Comparison of ENCODE assay signal across 1 cellular context in the genomic region with DNA sequence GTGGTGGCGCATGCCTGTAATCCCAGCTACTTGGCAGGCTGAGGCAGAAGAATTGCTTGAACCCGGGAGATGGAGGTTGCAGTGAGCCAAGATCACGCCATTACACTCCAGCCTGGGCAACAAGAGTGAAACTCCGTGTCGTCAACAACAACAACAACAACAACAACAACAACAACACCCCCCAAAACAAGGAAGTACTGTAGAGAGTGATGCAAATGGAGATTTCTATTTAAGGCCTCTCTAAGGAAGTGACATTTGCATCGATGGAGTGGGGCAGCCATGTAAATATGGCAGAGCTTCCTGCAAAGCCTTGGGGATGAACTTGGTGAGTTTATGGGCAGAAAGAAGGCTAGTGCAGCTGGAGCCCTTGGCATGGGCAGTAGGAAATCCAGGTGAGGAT. TPM values are rescaled to one million over a fixed set of nuclear protein-coding genes. Genes with fewer than 3 reads are reported as not detected.
"Had no signal": no experiment of that assay in that cellular context is flagged by ENCODE, and none has a peak within 500 bp of the region (broad histone marks: within the 10 kb centered on the region; RNA-seq: fewer than 3 reads in every experiment).

No MANE protein-coding gene starts in this region.

RNA-seq across cellular contexts. Expression of a gene that starts 12.8 kb away (rescaled TPM):
- total RNA-seq: K562 had no signal
- polyA plus RNA-seq: K562 had no signal
